21 cellular contexts compared by ENCODE assay signal in genomic region chr6:73608761-73609160, GRCh38.
"Had no signal": no experiment of that assay in that cellular context is flagged by ENCODE, and none has a peak within 500 bp of the region (broad histone marks: within the 10 kb centered on the region; RNA-seq: fewer than 3 reads in every experiment).

No MANE protein-coding gene starts in this region.

- H3K4me3 ChIP-seq: esophagus squamous epithelium, gastroesophageal sphincter, neural progenitor cell, ovary, spleen, thoracic aorta, transverse colon had no signal

- H3K4me1 Mint-ChIP-seq: neural progenitor cell had no signal

- H3K27me3 Mint-ChIP-seq: stimulated activated memory B cell treated with anti-CD40 and anti-IgM and Interleukin-4, amounts not matched to agents 10 μg/mL and 1 μg/mL and 100 μg/mL, for 72 hours; stimulated activated naive CD8-positive, alpha-beta T cell treated with anti-CD3 and anti-CD28 coated beads, Interleukin-15, Interleukin-2, amounts not matched to agents 100 ng/mL and 50 ng/mL, for 24 hours had no signal

- DNase-seq: dermis blood vessel endothelial cell; esophagus squamous epithelium; foreskin fibroblast; glutamatergic neuron; kidney; left cardiac atrium; left ventricle myocardium superior; natural killer cell; nucleus accumbens; ovary; right cardiac atrium; spleen; stimulated activated CD4-positive, alpha-beta T cell treated with anti-CD3 and anti-CD28 coated beads, Interleukin-15, amount 100 ng/mL, for 24 hours; stimulated activated CD4-positive, alpha-beta T cell treated with anti-CD3 and anti-CD28 coated beads, Interleukin-1b, Interleukin-23, amount 100 ng/mL, for 48 hours; stimulated activated CD4-positive, alpha-beta T cell treated with anti-CD3 and anti-CD28 coated beads, Interleukin-4, amount 100 ng/mL, for 24 hours; transverse colon had no signal

- H3K27ac ChIP-seq: esophagus squamous epithelium, gastroesophageal sphincter, neural progenitor cell, ovary, spleen, thoracic aorta, transverse colon had no signal

- H3K36me3 ChIP-seq: neural progenitor cell, ovary had no signal

- H3K27me3 ChIP-seq: esophagus squamous epithelium, gastroesophageal sphincter, neural progenitor cell, ovary, spleen, transverse colon had no signal

- H3K4me3 Mint-ChIP-seq: natural killer cell; neural progenitor cell; stimulated activated memory B cell treated with anti-CD40 and anti-IgM and Interleukin-4, amounts not matched to agents 10 μg/mL and 1 μg/mL and 100 μg/mL, for 72 hours; stimulated activated naive CD8-positive, alpha-beta T cell treated with anti-CD3 and anti-CD28 coated beads, Interleukin-15, Interleukin-2, amounts not matched to agents 100 ng/mL and 50 ng/mL, for 24 hours had no signal

- H3K4me1 ChIP-seq: neural progenitor cell had no signal

- ATAC-seq: gastroesophageal sphincter; left cardiac atrium; left ventricle myocardium superior; natural killer cell; right cardiac atrium; stimulated activated memory B cell treated with anti-CD40 and anti-IgM and Interleukin-4, amounts not matched to agents 10 μg/mL and 1 μg/mL and 100 μg/mL, for 72 hours had no signal

- H3K9me3 Mint-ChIP-seq: natural killer cell; neural progenitor cell; stimulated activated memory B cell treated with anti-CD40 and anti-IgM and Interleukin-4, amounts not matched to agents 10 μg/mL and 1 μg/mL and 100 μg/mL, for 72 hours; stimulated activated naive CD8-positive, alpha-beta T cell treated with anti-CD3 and anti-CD28 coated beads, Interleukin-15, Interleukin-2, amounts not matched to agents 100 ng/mL and 50 ng/mL, for 24 hours had no signal

- H3K9me3 ChIP-seq: esophagus squamous epithelium, gastroesophageal sphincter, ovary, spleen, thoracic aorta, transverse colon had no signal

- H3K27ac Mint-ChIP-seq: natural killer cell; stimulated activated memory B cell treated with anti-CD40 and anti-IgM and Interleukin-4, amounts not matched to agents 10 μg/mL and 1 μg/mL and 100 μg/mL, for 72 hours; stimulated activated naive CD8-positive, alpha-beta T cell treated with anti-CD3 and anti-CD28 coated beads, Interleukin-15, Interleukin-2, amounts not matched to agents 100 ng/mL and 50 ng/mL, for 24 hours had no signal
